32 cellular contexts compared by ENCODE assay signal in genomic region chr7:150648358-150649083, GRCh38. TPM values are rescaled to one million over a fixed set of nuclear protein-coding genes. Genes with fewer than 3 reads are reported as not detected.
A peak's percentile ranks its signal among the peaks of the same experiment; 100 is the strongest.
DNase-seq lines count a peak whose midpoint lies in the region; ATAC-seq and TF ChIP-seq lines count a peak whose summit lies in the region.
"Had no signal": no experiment of that assay in that cellular context is flagged by ENCODE, and none has a peak within 500 bp of the region (broad histone marks: within the 10 kb centered on the region; RNA-seq: fewer than 3 reads in every experiment).

No MANE protein-coding gene starts in this region.

- no peak overlapping the region for H3K4me3 ChIP-seq in CD8-positive, alpha-beta memory T cell (ENCODE audit: low read length)
- no peak overlapping the region for H3K4me3 ChIP-seq in naive thymus-derived CD4-positive, alpha-beta T cell (ENCODE audit: low read length)
- H3K4me3 ChIP-seq: breast epithelium, coronary artery, esophagus muscularis mucosa, left lung, smooth muscle cell, vagina had no signal

- H3K36me3 ChIP-seq in CD8-positive, alpha-beta memory T cell (ENCODE audit: insufficient read depth, low read length) = no peaks in the 10 kb centered on the region
- H3K36me3 ChIP-seq in naive thymus-derived CD4-positive, alpha-beta T cell (ENCODE audit: control insufficient read depth in 2 of 3, insufficient read depth in 3 of 3, low read length in 3 of 3) = no peaks in the 10 kb centered on the region
- H3K36me3 ChIP-seq: breast epithelium, esophagus muscularis mucosa, left lung, vagina had no signal

- H3K9me3 ChIP-seq in CD8-positive, alpha-beta memory T cell (ENCODE audit: low read length) = no peaks in the 10 kb centered on the region
- H3K9me3 ChIP-seq in naive thymus-derived CD4-positive, alpha-beta T cell (ENCODE audit: control insufficient read depth in 2 of 3, low read length in 3 of 3) = peaks cover 0 to 2% (median 0%) of the 10 kb centered on the region in 3 experiments
- H3K9me3 ChIP-seq: breast epithelium, esophagus muscularis mucosa, vagina had no signal

- peaks cover 44 to 83% of the 10 kb centered on the region in 2 donors for H3K36me3 Mint-ChIP-seq in activated naive CD4-positive, alpha-beta T cell treated with anti-CD3 and anti-CD28 coated beads, Interleukin-2, amount 50 U/mL, for 72 hours
- H3K36me3 Mint-ChIP-seq in CD8-positive, alpha-beta memory T cell = peaks cover 5 to 62% (median 29%) of the 10 kb centered on the region in 3 donors
- peaks cover 35% of the 10 kb centered on the region for H3K36me3 Mint-ChIP-seq in activated T-helper 1 cell treated with anti-CD3 and anti-CD28 coated beads, Interleukin-12 subunit alpha, Interleukin-12 subunit beta, Interleukin-2, Interleukin-4 antibody, amounts not matched to agents 30 ng/mL and 10 ng/mL and 1 ng/mL, durations not matched to agents 14 hours and 24 hours and 36 hours (ENCODE audit: low read depth)
- peaks cover 27 to 73% (median 43%) of the 10 kb centered on the region in 5 donors for H3K36me3 Mint-ChIP-seq in naive thymus-derived CD4-positive, alpha-beta T cell
- H3K36me3 Mint-ChIP-seq in WTC11 = peaks cover 2% of the 10 kb centered on the region
- H3K36me3 Mint-ChIP-seq: mesothelial cell of epicardium; stimulated activated naive B cell treated with anti-CD40 and anti-IgM and Interleukin-4, amounts not matched to agents 10 μg/mL and 1 μg/mL and 100 μg/mL, for 72 hours had no signal

- no peaks in the 10 kb centered on the region for H3K27me3 Mint-ChIP-seq in CD8-positive, alpha-beta memory T cell
- no peaks in the 10 kb centered on the region for H3K27me3 Mint-ChIP-seq in activated T-helper 1 cell treated with anti-CD3 and anti-CD28 coated beads, Interleukin-12 subunit alpha, Interleukin-12 subunit beta, Interleukin-2, Interleukin-4 antibody, amounts not matched to agents 30 ng/mL and 10 ng/mL and 1 ng/mL, durations not matched to agents 14 hours and 24 hours and 36 hours (ENCODE audit: insufficient read depth)
- no peaks in the 10 kb centered on the region for H3K27me3 Mint-ChIP-seq in naive thymus-derived CD4-positive, alpha-beta T cell
- H3K27me3 Mint-ChIP-seq in WTC11 (ENCODE audit: low read depth) = peaks cover 13% of the 10 kb centered on the region
- H3K27me3 Mint-ChIP-seq: activated CD8-positive, alpha-beta memory T cell treated with anti-CD3 and anti-CD28 coated beads, Interleukin-2, amount 10 ng/mL, durations not matched to agents 7 days and 5 days had no signal

- H3K27ac Mint-ChIP-seq in activated naive CD4-positive, alpha-beta T cell treated with anti-CD3 and anti-CD28 coated beads, Interleukin-2, amount 50 U/mL, for 72 hours = peak overlapping the region; percentile 72 to 75
- peak overlapping the region in 7 of 8 donors; percentile 62 to 96 (median 77) for H3K27ac Mint-ChIP-seq in CD8-positive, alpha-beta memory T cell
- peak overlapping the region; percentile 79 for H3K27ac Mint-ChIP-seq in activated T-helper 1 cell treated with anti-CD3 and anti-CD28 coated beads, Interleukin-12 subunit alpha, Interleukin-12 subunit beta, Interleukin-2, Interleukin-4 antibody, amounts not matched to agents 30 ng/mL and 10 ng/mL and 1 ng/mL, durations not matched to agents 14 hours and 24 hours and 36 hours
- H3K27ac Mint-ChIP-seq in naive thymus-derived CD4-positive, alpha-beta T cell = peak overlapping the region; percentile 66 to 94 (median 88)
- H3K27ac Mint-ChIP-seq in WTC11 = no peak overlapping the region
- H3K27ac Mint-ChIP-seq: activated CD8-positive, alpha-beta memory T cell treated with anti-CD3 and anti-CD28 coated beads, Interleukin-2, amount 10 ng/mL, durations not matched to agents 7 days and 5 days; activated T-helper 2 cell treated with anti-CD3 and anti-CD28 coated beads, Interferon-gamma antibody, Interleukin-2, Interleukin-4, amounts not matched to agents 10 μg/mL and 5 μg/mL and 100 μg/mL, durations not matched to agents 14 hours and 24 hours and 36 hours; endodermal cell; mesothelial cell of epicardium; stimulated activated naive B cell treated with anti-CD40 and anti-IgM and Interleukin-4, amounts not matched to agents 10 μg/mL and 1 μg/mL and 100 μg/mL, for 72 hours had no signal

- POLR2A ChIA-PET in CD8-positive, alpha-beta memory T cell (lab: Charles Lee) = interaction anchor here (0.6 to 0.9 kb wide), 2 partner anchors 11 to 22 kb away, joined by 3 read pairs; no protein-coding TSS in a partner anchor
- POLR2A ChIA-PET in naive thymus-derived CD4-positive, alpha-beta T cell (lab: Charles Lee) = interaction anchor here (0.5 to 5.7 kb wide), 20 partner anchors 8 to 203 kb away, joined by 3 to 29 read pairs (median 4); partner anchors contain the start of genes GIMAP1, GIMAP2 and GIMAP6
- POLR2A ChIA-PET in WTC11 (lab: Charles Lee) = no interaction called here

- H3K27ac ChIP-seq in CD8-positive, alpha-beta memory T cell (ENCODE audit: low read depth, low read length) = no peak overlapping the region
- peak overlapping the region; percentile 46 for H3K27ac ChIP-seq in naive thymus-derived CD4-positive, alpha-beta T cell (ENCODE audit: low read depth, low read length)
- H3K27ac ChIP-seq: breast epithelium, coronary artery, esophagus muscularis mucosa, vagina had no signal

- peak overlapping the region in 5 of 7 donors; percentile 30 to 68 (median 62) for H3K4me3 Mint-ChIP-seq in CD8-positive, alpha-beta memory T cell
- peak overlapping the region; percentile 26 for H3K4me3 Mint-ChIP-seq in activated T-helper 1 cell treated with anti-CD3 and anti-CD28 coated beads, Interleukin-12 subunit alpha, Interleukin-12 subunit beta, Interleukin-2, Interleukin-4 antibody, amounts not matched to agents 30 ng/mL and 10 ng/mL and 1 ng/mL, durations not matched to agents 14 hours and 24 hours and 36 hours
- peak overlapping the region; percentile 36 to 82 (median 54) for H3K4me3 Mint-ChIP-seq in naive thymus-derived CD4-positive, alpha-beta T cell
- H3K4me3 Mint-ChIP-seq in WTC11 = no peak overlapping the region
- H3K4me3 Mint-ChIP-seq: activated CD8-positive, alpha-beta memory T cell treated with anti-CD3 and anti-CD28 coated beads, Interleukin-2, amount 10 ng/mL, durations not matched to agents 7 days and 5 days; endodermal cell; mesothelial cell of epicardium; natural killer cell; stimulated activated naive B cell treated with anti-CD40 and anti-IgM and Interleukin-4, amounts not matched to agents 10 μg/mL and 1 μg/mL and 100 μg/mL, for 72 hours had no signal

- ATAC-seq in activated naive CD4-positive, alpha-beta T cell treated with anti-CD3 and anti-CD28 coated beads, Interleukin-2, amount 50 U/mL, for 72 hours = peak in 1 of 2 donors; percentile 71
- ATAC-seq in naive thymus-derived CD4-positive, alpha-beta T cell = peak; percentile 78
- ATAC-seq in GM21717 (IDR thresholded peaks at IDR 0.05; ENCODE audit: unreplicated experiment) = no peak
- no peak for ATAC-seq in WTC11
- ATAC-seq: activated CD8-positive, alpha-beta memory T cell treated with anti-CD3 and anti-CD28 coated beads, Interleukin-2, amount 10 ng/mL, durations not matched to agents 7 days and 5 days; left lung; natural killer cell; SK-N-SH treated with all-trans-retinoic acid at 6 μM for 48 hours; stimulated activated naive B cell treated with anti-CD40 and anti-IgM and Interleukin-4, amounts not matched to agents 10 μg/mL and 1 μg/mL and 100 μg/mL, for 72 hours had no signal

- CTCF ChIA-PET in CD8-positive, alpha-beta memory T cell (lab: Charles Lee) = interaction anchor here (0.7 to 1.4 kb wide), 4 partner anchors 9 to 66 kb away, joined by 3 to 5 read pairs (median 3); no protein-coding TSS in a partner anchor
- CTCF ChIA-PET in naive thymus-derived CD4-positive, alpha-beta T cell (lab: Charles Lee) = interaction anchor here (0.9 to 1.1 kb wide), 4 partner anchors 12 to 135 kb away, joined by 3 to 5 read pairs (median 4); no protein-coding TSS in a partner anchor
- CTCF ChIA-PET in WTC11 (lab: Charles Lee) = no interaction called here

- H3K9me3 Mint-ChIP-seq in activated naive CD4-positive, alpha-beta T cell treated with anti-CD3 and anti-CD28 coated beads, Interleukin-2, amount 50 U/mL, for 72 hours = peaks cover 32 to 53% of the 10 kb centered on the region in 2 donors
- H3K9me3 Mint-ChIP-seq in CD8-positive, alpha-beta memory T cell = peaks cover 8 to 31% (median 23%) of the 10 kb centered on the region in 5 donors
- peaks cover 70% of the 10 kb centered on the region for H3K9me3 Mint-ChIP-seq in activated T-helper 1 cell treated with anti-CD3 and anti-CD28 coated beads, Interleukin-12 subunit alpha, Interleukin-12 subunit beta, Interleukin-2, Interleukin-4 antibody, amounts not matched to agents 30 ng/mL and 10 ng/mL and 1 ng/mL, durations not matched to agents 14 hours and 24 hours and 36 hours
- peaks cover 8 to 93% (median 47%) of the 10 kb centered on the region in 11 donors for H3K9me3 Mint-ChIP-seq in naive thymus-derived CD4-positive, alpha-beta T cell
- H3K9me3 Mint-ChIP-seq in WTC11 = peaks cover 40% of the 10 kb centered on the region
- H3K9me3 Mint-ChIP-seq: natural killer cell had no signal

- H3K4me1 ChIP-seq in CD8-positive, alpha-beta memory T cell (ENCODE audit: insufficient read depth, low read length) = peaks cover 38% of the 10 kb centered on the region
- H3K4me1 ChIP-seq in naive thymus-derived CD4-positive, alpha-beta T cell (ENCODE audit: control insufficient read depth in 2 of 2, insufficient read depth in 2 of 2, low read length in 2 of 2) = peaks cover 22 to 45% of the 10 kb centered on the region in 2 donors
- H3K4me1 ChIP-seq: breast epithelium, left lung, vagina had no signal

- H3K4me1 Mint-ChIP-seq in CD8-positive, alpha-beta memory T cell = peaks cover 28 to 80% (median 79%) of the 10 kb centered on the region in 3 donors
- H3K4me1 Mint-ChIP-seq in activated T-helper 1 cell treated with anti-CD3 and anti-CD28 coated beads, Interleukin-12 subunit alpha, Interleukin-12 subunit beta, Interleukin-2, Interleukin-4 antibody, amounts not matched to agents 30 ng/mL and 10 ng/mL and 1 ng/mL, durations not matched to agents 14 hours and 24 hours and 36 hours (ENCODE audit: low read depth) = peaks cover 48% of the 10 kb centered on the region
- H3K4me1 Mint-ChIP-seq in naive thymus-derived CD4-positive, alpha-beta T cell = peaks cover 26 to 84% (median 77%) of the 10 kb centered on the region in 7 donors
- H3K4me1 Mint-ChIP-seq in WTC11 = no peaks in the 10 kb centered on the region
- H3K4me1 Mint-ChIP-seq: endodermal cell; mesothelial cell of epicardium; stimulated activated naive B cell treated with anti-CD40 and anti-IgM and Interleukin-4, amounts not matched to agents 10 μg/mL and 1 μg/mL and 100 μg/mL, for 72 hours had no signal

- no peak for DNase-seq in activated naive CD4-positive, alpha-beta T cell treated with anti-CD3 and anti-CD28 coated beads, Interleukin-2, amount 50 U/mL, for 72 hours (ENCODE audit: low spot score in 2 of 2)
- no peak for DNase-seq in activated naive CD4-positive, alpha-beta T cell treated with Interleukin-2 at 50 U/mL for 16 hours
- DNase-seq in CD8-positive, alpha-beta memory T cell = peak in 1 of 5 donors; percentile 11
- no peak for DNase-seq in activated T-helper 1 cell treated with anti-CD3 and anti-CD28 coated beads, Interleukin-12 subunit alpha, Interleukin-12 subunit beta, Interleukin-2, Interleukin-4 antibody, amounts not matched to agents 30 ng/mL and 10 ng/mL and 1 ng/mL, durations not matched to agents 14 hours and 24 hours and 36 hours (ENCODE audit: low spot score)
- DNase-seq in naive thymus-derived CD4-positive, alpha-beta T cell = peak in 5 of 9 donors; percentile 30 to 63 (median 41)
- no peak for DNase-seq in activated CD8-positive, alpha-beta memory T cell treated with anti-CD3 and anti-CD28 coated beads, Interleukin-2, amount 50 U/mL, for 48 hours
- no peak for DNase-seq in WTC11 (ENCODE audit: low spot score)
- DNase-seq: activated CD4-positive, CD25-positive, alpha-beta regulatory T cell treated with anti-CD3 and anti-CD28 coated beads, Interleukin-2, amount 50 U/mL, for 72 hours; activated CD8-positive, alpha-beta memory T cell treated with anti-CD3 and anti-CD28 coated beads, Interleukin-2, amount 10 ng/mL, durations not matched to agents 7 days and 5 days; amygdala; DMS153; endodermal cell; GDM1; hippocampal formation; left lung; natural killer cell; NCI-H1092 treated with DMSO at 0.1 percent for 48 hours; NCI-H1930; NCI-H2227 treated with DMSO at 0.1 percent for 48 hours; RPMI8226; stimulated activated naive B cell treated with anti-CD40 and anti-IgM and Interleukin-4, amounts not matched to agents 10 μg/mL and 1 μg/mL and 100 μg/mL, for 72 hours had no signal

- TF ChIP-seq CTCF in WTC11 (IDR thresholded peaks at IDR 0.05) = no peak

- no peaks in the 10 kb centered on the region for H3K27me3 ChIP-seq in CD8-positive, alpha-beta memory T cell (ENCODE audit: insufficient read depth, low read length, poor library complexity, severe bottlenecking)
- no peaks in the 10 kb centered on the region for H3K27me3 ChIP-seq in naive thymus-derived CD4-positive, alpha-beta T cell (ENCODE audit: control insufficient read depth in 2 of 2, insufficient read depth in 2 of 2, low read length in 2 of 2)
- H3K27me3 ChIP-seq: breast epithelium, esophagus muscularis mucosa, left lung, vagina had no signal

- intact Hi-C loops in activated T-helper 1 cell treated with anti-CD3 and anti-CD28 coated beads, Interleukin-12 subunit alpha, Interleukin-12 subunit beta, Interleukin-2, Interleukin-4 antibody, amounts not matched to agents 30 ng/mL and 10 ng/mL and 1 ng/mL, durations not matched to agents 14 hours and 24 hours and 36 hours (cut with micrococcal nuclease) = no loop called here
- intact Hi-C loops in naive thymus-derived CD4-positive, alpha-beta T cell (cut with micrococcal nuclease) = loop anchor here (2.0 kb wide), 2 partner anchors 14 to 20 kb away; no protein-coding TSS in a partner anchor

RNA-seq across cellular contexts. Expression of gene GIMAP6, which starts 16.3 kb away (rescaled TPM):
- 10 to 100 TPM; 35.9 to 43.2 TPM for total RNA-seq in activated naive CD4-positive, alpha-beta T cell treated with anti-CD3 and anti-CD28 coated beads, Interleukin-2, amount 50 U/mL, for 72 hours
- 10 to 100 TPM; 44.9 to 45.8 TPM for total RNA-seq in CD8-positive, alpha-beta memory T cell
- polyA plus RNA-seq in CD8-positive, alpha-beta memory T cell = 199 TPM
- 38.7 and 41.3 TPM in 2 replicates for total RNA-seq in activated T-helper 1 cell treated with anti-CD3 and anti-CD28 coated beads, Interleukin-12 subunit alpha, Interleukin-12 subunit beta, Interleukin-2, Interleukin-4 antibody, amounts not matched to agents 30 ng/mL and 10 ng/mL and 1 ng/mL, durations not matched to agents 14 hours and 24 hours and 36 hours
- total RNA-seq in naive thymus-derived CD4-positive, alpha-beta T cell = 100 to 1,000 TPM in 3 of 5 experiments, 10 to 100 TPM in 2; 40.3 to 173 (median 152) TPM
- 100 to 1,000 TPM; 130 to 188 TPM for polyA plus RNA-seq in naive thymus-derived CD4-positive, alpha-beta T cell
- 0.13 to 0.18 TPM (median 0.14 TPM) in 3 replicates for total RNA-seq in WTC11 (2021)
- total RNA-seq: endodermal cell, H1, mesothelial cell of epicardium, osteocyte, smooth muscle cell had no signal
- polyA plus RNA-seq: H1, smooth muscle cell had no signal

RNA-seq across cellular contexts. Expression of gene GIMAP2, which starts 37.0 kb away (rescaled TPM):
- 10 to 100 TPM; 47.8 to 56.5 TPM for total RNA-seq in activated naive CD4-positive, alpha-beta T cell treated with anti-CD3 and anti-CD28 coated beads, Interleukin-2, amount 50 U/mL, for 72 hours
- total RNA-seq in CD8-positive, alpha-beta memory T cell = 10 to 100 TPM; 40.4 to 42.9 TPM
- polyA plus RNA-seq in CD8-positive, alpha-beta memory T cell = 88.0 TPM
- total RNA-seq in activated T-helper 1 cell treated with anti-CD3 and anti-CD28 coated beads, Interleukin-12 subunit alpha, Interleukin-12 subunit beta, Interleukin-2, Interleukin-4 antibody, amounts not matched to agents 30 ng/mL and 10 ng/mL and 1 ng/mL, durations not matched to agents 14 hours and 24 hours and 36 hours = 24.7 and 29.7 TPM in 2 replicates
- 100 to 1,000 TPM in 3 of 5 experiments, 10 to 100 TPM in 2; 79.4 to 286 (median 122) TPM for total RNA-seq in naive thymus-derived CD4-positive, alpha-beta T cell
- 100 to 1,000 TPM; 150 to 153 TPM for polyA plus RNA-seq in naive thymus-derived CD4-positive, alpha-beta T cell
- 0.15 to 0.37 TPM (median 0.18 TPM) in 3 replicates for total RNA-seq in WTC11 (2021)
- total RNA-seq: endodermal cell, H1, mesothelial cell of epicardium, osteocyte, smooth muscle cell had no signal
- polyA plus RNA-seq: H1 had no signal

Comparison
In these comparisons a context has a peak if more than half of its experiments do, and no peak if none do; other contexts are left out.
1. DNase-seq: peak in naive thymus-derived CD4-positive, alpha-beta T cell (5 of 9); none in activated naive CD4-positive, alpha-beta T cell treated with anti-CD3 and anti-CD28 coated beads, Interleukin-2, amount 50 U/mL, for 72 hours (0 of 2), activated naive CD4-positive, alpha-beta T cell treated with Interleukin-2 at 50 U/mL for 16 hours (single experiment), activated T-helper 1 cell treated with anti-CD3 and anti-CD28 coated beads, Interleukin-12 subunit alpha, Interleukin-12 subunit beta, Interleukin-2, Interleukin-4 antibody, amounts not matched to agents 30 ng/mL and 10 ng/mL and 1 ng/mL, durations not matched to agents 14 hours and 24 hours and 36 hours (single experiment), activated CD8-positive, alpha-beta memory T cell treated with anti-CD3 and anti-CD28 coated beads, Interleukin-2, amount 50 U/mL, for 48 hours (single experiment) and WTC11 (single experiment).
2. RNA of gene GIMAP6, which starts 16.3 kb away (total RNA-seq): 40.3 to 173 TPM in naive thymus-derived CD4-positive, alpha-beta T cell, 44.9 to 45.8 TPM in CD8-positive, alpha-beta memory T cell, 35.9 to 43.2 TPM in activated naive CD4-positive, alpha-beta T cell treated with anti-CD3 and anti-CD28 coated beads, Interleukin-2, amount 50 U/mL, for 72 hours and 38.7 to 41.3 TPM in activated T-helper 1 cell treated with anti-CD3 and anti-CD28 coated beads, Interleukin-12 subunit alpha, Interleukin-12 subunit beta, Interleukin-2, Interleukin-4 antibody, amounts not matched to agents 30 ng/mL and 10 ng/mL and 1 ng/mL, durations not matched to agents 14 hours and 24 hours and 36 hours; 0.13 to 0.18 TPM in WTC11; every median in the first group is over 10 times any median in the second.
3. RNA of gene GIMAP2, which starts 37.0 kb away (total RNA-seq): 79.4 to 286 TPM in naive thymus-derived CD4-positive, alpha-beta T cell, 47.8 to 56.5 TPM in activated naive CD4-positive, alpha-beta T cell treated with anti-CD3 and anti-CD28 coated beads, Interleukin-2, amount 50 U/mL, for 72 hours, 40.4 to 42.9 TPM in CD8-positive, alpha-beta memory T cell and 24.7 to 29.7 TPM in activated T-helper 1 cell treated with anti-CD3 and anti-CD28 coated beads, Interleukin-12 subunit alpha, Interleukin-12 subunit beta, Interleukin-2, Interleukin-4 antibody, amounts not matched to agents 30 ng/mL and 10 ng/mL and 1 ng/mL, durations not matched to agents 14 hours and 24 hours and 36 hours; 0.15 to 0.37 TPM in WTC11; every median in the first group is over 10 times any median in the second.